ENCODE assay signal across 8 cellular contexts in genomic region chr1:21652101-21652936, GRCh38. TPM values are rescaled to one million over a fixed set of nuclear protein-coding genes. Genes with fewer than 3 reads are reported as not detected.
DNase-seq lines count a peak whose midpoint lies in the region; ATAC-seq, FAIRE-seq and TF ChIP-seq lines count a peak whose summit lies in the region.

No MANE protein-coding gene starts in this region.

- peak overlapping the region; percentile 86 for H3K4me2 ChIP-seq in astrocyte (ENCODE audit: low read length)

- FAIRE-seq in astrocyte (lab: Jason Lieb, UNC) = no peak

- no peak overlapping the region for H2AFZ ChIP-seq in astrocyte (ENCODE audit: low read depth, low read length)

- no peaks in the 10 kb centered on the region for H3K27me3 Mint-ChIP-seq in activated naive CD4-positive, alpha-beta T cell treated with anti-CD3 and anti-CD28 coated beads, Interleukin-2, amount 50 U/mL, for 24 hours
- peaks cover 29% of the 10 kb centered on the region for H3K27me3 Mint-ChIP-seq in astrocyte (ENCODE audit: low read depth, unreplicated experiment)

- H3K4me3 Mint-ChIP-seq in activated naive CD4-positive, alpha-beta T cell treated with anti-CD3 and anti-CD28 coated beads, Interleukin-2, amount 50 U/mL, for 24 hours = peak overlapping the region; percentile 79
- peak overlapping the region; percentile 62 for H3K4me3 Mint-ChIP-seq in astrocyte (ENCODE audit: unreplicated experiment)

- H3K9ac ChIP-seq in astrocyte (ENCODE audit: low read length) = no peak overlapping the region

- no peak for ATAC-seq in HG03439 (IDR thresholded peaks at IDR 0.05; ENCODE audit: unreplicated experiment)
- ATAC-seq in gastrocnemius medialis = no peak

- 21% methylated on average over 29 of the region's 39 CpGs; no CpG with 5 or more reads in 1 of the 2 donors for WGBS in transverse colon (ENCODE audit: low coverage in 1 of 2), 2 donors

- DNase-seq in activated naive CD4-positive, alpha-beta T cell treated with anti-CD3 and anti-CD28 coated beads, Interleukin-2, amount 50 U/mL, for 16 hours = no peak
- no peak for DNase-seq in astrocyte (ENCODE audit: low read depth)
- DNase-seq in medulla oblongata (ENCODE audit: extremely low spot score) = peak; percentile 29
- DNase-seq in transverse colon = no peak
- DNase-seq in gastrocnemius medialis = no peak
- no peak for DNase-seq in NOMO-1 (lab: John Stamatoyannopoulos, UW; ENCODE audit: unreplicated experiment in 2 of 2)

- H3K4me3 ChIP-seq in astrocyte (ENCODE audit: insufficient read depth, low read depth, low read length) (no peak overlapping the region), transverse colon (peak overlapping the region in 3 of 4 donors; percentile 29 to 41 (median 35)), gastrocnemius medialis (no peak overlapping the region)

- H3K36me3 Mint-ChIP-seq in activated naive CD4-positive, alpha-beta T cell treated with anti-CD3 and anti-CD28 coated beads, Interleukin-2, amount 50 U/mL, for 24 hours = no peaks in the 10 kb centered on the region
- H3K36me3 Mint-ChIP-seq in astrocyte (ENCODE audit: low read depth, unreplicated experiment) = no peaks in the 10 kb centered on the region

- TF ChIP-seq POLR2A in transverse colon (IDR thresholded peaks at IDR 0.05) = no peak
- no peak for TF ChIP-seq POLR2A in gastrocnemius medialis (IDR thresholded peaks at IDR 0.05)

- H3K9me3 ChIP-seq in astrocyte (ENCODE audit: insufficient read depth, low read depth, low read length) (no peaks in the 10 kb centered on the region), transverse colon (no peaks in the 10 kb centered on the region), gastrocnemius medialis (no peaks in the 10 kb centered on the region)

- no peaks in the 10 kb centered on the region for H3K79me2 ChIP-seq in astrocyte (ENCODE audit: insufficient read depth, low read length)

- H3K27ac ChIP-seq in astrocyte (ENCODE audit: low read depth, low read length) (no peak overlapping the region), transverse colon (peak overlapping the region in 1 of 4 donors; percentile 22), gastrocnemius medialis (no peak overlapping the region)

- peaks cover 14% of the 10 kb centered on the region for H3K4me1 Mint-ChIP-seq in activated naive CD4-positive, alpha-beta T cell treated with anti-CD3 and anti-CD28 coated beads, Interleukin-2, amount 50 U/mL, for 24 hours
- peaks cover 7% of the 10 kb centered on the region for H3K4me1 Mint-ChIP-seq in astrocyte (ENCODE audit: low read depth, unreplicated experiment)

- no peak for TF ChIP-seq EP300 in transverse colon (IDR thresholded peaks at IDR 0.05; ENCODE audit: low read depth)

- no peaks in the 10 kb centered on the region for H3K9me3 Mint-ChIP-seq in activated naive CD4-positive, alpha-beta T cell treated with anti-CD3 and anti-CD28 coated beads, Interleukin-2, amount 50 U/mL, for 24 hours
- H3K9me3 Mint-ChIP-seq in astrocyte (ENCODE audit: unreplicated experiment) = peaks cover 2% of the 10 kb centered on the region

- in situ Hi-C loops in transverse colon (cut with MboI; ENCODE audit: low pct_ligation_motif_present in 1 of 4, low pct_unique_long_range_greater_than_20kb in 1 of 4, low sequenced_read_pairs in 3 of 4) = loop anchor here in 3 of 4 donors (25.0 kb wide), 2 partner anchors 140 to 415 kb away; partner anchors contain the start of gene ALPL (in 3 of the 3)
- in situ Hi-C loops in gastrocnemius medialis (cut with MboI; ENCODE audit: low sequenced_read_pairs in 4 of 4) = loop anchor here in 1 of 4 donors (25.0 kb wide), 1 partner anchor 415 kb away; no protein-coding TSS in a partner anchor

- H3K4me1 ChIP-seq in astrocyte (ENCODE audit: insufficient read depth, low read length) (peaks cover 5% of the 10 kb centered on the region), transverse colon (peaks cover 8 to 25% (median 11%) of the 10 kb centered on the region in 4 donors), gastrocnemius medialis (no peaks in the 10 kb centered on the region)

- H3K27ac Mint-ChIP-seq in activated naive CD4-positive, alpha-beta T cell treated with anti-CD3 and anti-CD28 coated beads, Interleukin-2, amount 50 U/mL, for 24 hours = no peak overlapping the region
- peak overlapping the region; percentile 58 for H3K27ac Mint-ChIP-seq in astrocyte (ENCODE audit: unreplicated experiment)

- intact Hi-C loops in transverse colon (cut with DNase I; ENCODE audit: low total_unique reads) (no loop called here), gastrocnemius medialis (cut with DNase I; ENCODE audit: low total_unique reads) (no loop called here)

- H3K27me3 ChIP-seq in astrocyte (ENCODE audit: insufficient read depth, low read length) (peaks cover 27% of the 10 kb centered on the region), transverse colon (peaks cover 38% of the 10 kb centered on the region), gastrocnemius medialis (peaks cover 28 to 32% (median 30%) of the 10 kb centered on the region in 3 donors)

- TF ChIP-seq CTCF in astrocyte (IDR thresholded peaks at IDR 0.05; ENCODE audit: insufficient read depth, low read depth, low read length) = no peak
- TF ChIP-seq CTCF in transverse colon (IDR thresholded peaks at IDR 0.05) = no peak
- no peak for TF ChIP-seq CTCF in gastrocnemius medialis (IDR thresholded peaks at IDR 0.05 in 4 of 5, conservative IDR thresholded peaks at IDR 0.05 in 1 of 5)

- H3K36me3 ChIP-seq in astrocyte (ENCODE audit: insufficient read depth, low read length) (no peaks in the 10 kb centered on the region), transverse colon (no peaks in the 10 kb centered on the region), gastrocnemius medialis (no peaks in the 10 kb centered on the region)

- H4K20me1 ChIP-seq in astrocyte (ENCODE audit: insufficient read depth, low read length) = peaks cover 4% of the 10 kb centered on the region

RNA-seq across cellular contexts. Expression of gene RAP1GAP, which starts 16.8 kb away (rescaled TPM):
- total RNA-seq in astrocyte = 3.2 and 5.4 TPM in 2 replicates
- 10 to 100 TPM; 14.1 to 37.4 (median 28.8) TPM for total RNA-seq in transverse colon
- total RNA-seq in gastrocnemius medialis = under 1 TPM in 2 of 4 donors, not detected in 2; 0.46 to 0.75 TPM

Comparison
In these comparisons a context has a peak if more than half of its experiments do, and no peak if none do; other contexts are left out.
1. H3K4me3 ChIP-seq: peak in transverse colon (3 of 4); none in astrocyte (single experiment) and gastrocnemius medialis (0 of 4).